ENCODE assay signal across 21 cellular contexts in genomic region chr11:14393889-14394288, GRCh38.
"Had no signal": no experiment of that assay in that cellular context is flagged by ENCODE, and none has a peak within 500 bp of the region (broad histone marks: within the 10 kb centered on the region; RNA-seq: fewer than 3 reads in every experiment).

No MANE protein-coding gene starts in this region.

- ATAC-seq: body of pancreas; foreskin keratinocyte; left lobe of liver; pancreas; psoas muscle; SK-N-SH treated with all-trans-retinoic acid at 6 μM for 48 hours; stimulated activated naive CD8-positive, alpha-beta T cell treated with anti-CD3 and anti-CD28 coated beads, Interleukin-15, Interleukin-2, amounts not matched to agents 100 U/mL and 50 U/mL, for 24 hours; upper lobe of right lung; WTC11 had no signal

- H3K36me3 ChIP-seq: neutrophil, pancreas, right atrium auricular region, spleen, upper lobe of right lung had no signal

- H3K9me3 ChIP-seq: body of pancreas, neutrophil, pancreas, psoas muscle, right atrium auricular region, spleen, upper lobe of right lung had no signal

- H3K4me3 Mint-ChIP-seq: activated naive CD8-positive, alpha-beta T cell treated with anti-CD3 and anti-CD28 coated beads for 36 hours; activated T-helper 1 cell treated with anti-CD3 and anti-CD28 coated beads, Interleukin-12 subunit alpha, Interleukin-12 subunit beta, Interleukin-2, Interleukin-4 antibody, amounts not matched to agents 30 ng/mL and 10 ng/mL and 1 ng/mL, durations not matched to agents 14 hours and 24 hours and 36 hours; dendritic cell treated with granulocyte-macrophage colony-stimulating factor and Interleukin-4, amounts not matched to agents 40 ng/mL and 50 ng/mL, for 4 days; WTC11 had no signal

- H3K27ac Mint-ChIP-seq: activated naive CD8-positive, alpha-beta T cell treated with anti-CD3 and anti-CD28 coated beads for 36 hours; activated T-helper 1 cell treated with anti-CD3 and anti-CD28 coated beads, Interleukin-12 subunit alpha, Interleukin-12 subunit beta, Interleukin-2, Interleukin-4 antibody, amounts not matched to agents 30 ng/mL and 10 ng/mL and 1 ng/mL, durations not matched to agents 14 hours and 24 hours and 36 hours; dendritic cell treated with granulocyte-macrophage colony-stimulating factor and Interleukin-4, amounts not matched to agents 40 ng/mL and 50 ng/mL, for 4 days; WTC11 had no signal

- H3K4me1 Mint-ChIP-seq: WTC11 had no signal

- H3K9me3 Mint-ChIP-seq: activated naive CD8-positive, alpha-beta T cell treated with anti-CD3 and anti-CD28 coated beads for 36 hours; activated T-helper 1 cell treated with anti-CD3 and anti-CD28 coated beads, Interleukin-12 subunit alpha, Interleukin-12 subunit beta, Interleukin-2, Interleukin-4 antibody, amounts not matched to agents 30 ng/mL and 10 ng/mL and 1 ng/mL, durations not matched to agents 14 hours and 24 hours and 36 hours; dendritic cell treated with granulocyte-macrophage colony-stimulating factor and Interleukin-4, amounts not matched to agents 40 ng/mL and 50 ng/mL, for 4 days; naive thymus-derived CD8-positive, alpha-beta T cell; WTC11 had no signal

- H3K4me1 ChIP-seq: pancreas, psoas muscle, right atrium auricular region, spleen, upper lobe of right lung had no signal

- H3K27ac ChIP-seq: body of pancreas, foreskin keratinocyte, neutrophil, pancreas, psoas muscle, right atrium auricular region, spleen, upper lobe of right lung had no signal

- DNase-seq: activated CD4-positive, alpha-beta T cell treated with anti-CD3 and anti-CD28 coated beads, Interleukin-2, amount 50 U/mL, for 48 hours; activated naive CD8-positive, alpha-beta T cell treated with anti-CD3 and anti-CD28 coated beads for 36 hours; body of pancreas; effector CD4-positive, alpha-beta T cell; foreskin keratinocyte; pancreas; psoas muscle; spleen; stimulated activated CD4-positive, alpha-beta T cell treated with anti-CD3 and anti-CD28 coated beads, Interleukin-4, amount 100 ng/mL, for 24 hours; stimulated activated naive CD8-positive, alpha-beta T cell treated with anti-CD3 and anti-CD28 coated beads, Interleukin-15, Interleukin-2, amounts not matched to agents 100 U/mL and 50 U/mL, for 24 hours; T-helper 9 cell; upper lobe of right lung had no signal

- H3K36me3 Mint-ChIP-seq: activated naive CD8-positive, alpha-beta T cell treated with anti-CD3 and anti-CD28 coated beads for 36 hours; naive thymus-derived CD8-positive, alpha-beta T cell; WTC11 had no signal

- H3K4me3 ChIP-seq: body of pancreas, lung, pancreas, psoas muscle, right atrium auricular region, spleen, upper lobe of right lung had no signal

- H3K27me3 Mint-ChIP-seq: activated naive CD8-positive, alpha-beta T cell treated with anti-CD3 and anti-CD28 coated beads for 36 hours had no signal

- H3K27me3 ChIP-seq: body of pancreas, foreskin keratinocyte, pancreas, right atrium auricular region, spleen, upper lobe of right lung had no signal
